In the genomic region with DNA sequence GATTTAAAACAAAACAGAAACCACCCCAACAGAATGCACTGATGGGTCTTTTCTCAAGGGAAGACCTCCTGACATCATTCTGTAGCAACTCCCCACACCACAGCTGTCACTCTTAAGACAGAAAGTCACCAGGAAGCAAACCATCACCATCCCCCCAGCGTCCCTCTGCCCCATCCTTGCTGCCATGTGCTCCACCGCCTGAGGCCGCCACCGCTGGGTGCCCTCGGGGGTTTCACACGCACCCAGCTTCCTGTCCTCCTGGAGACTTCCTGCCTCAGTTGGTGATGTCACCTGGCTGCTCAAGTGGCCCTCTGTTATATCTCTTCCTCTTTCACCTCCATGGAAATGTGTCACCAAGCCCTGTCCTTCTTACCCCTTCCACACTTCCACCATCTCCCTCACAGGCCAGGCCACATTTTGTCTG, we compare ENCODE assay signal across 8 cellular contexts.
DNase-seq lines count a peak whose midpoint lies in the region; ATAC-seq and TF ChIP-seq lines count a peak whose summit lies in the region.

No MANE protein-coding gene starts in this region.

- H3K36me3 ChIP-seq in OCI-LY3 (replicated peaks; ENCODE audit: low read depth, low read length) (peaks cover 54% of the 10 kb centered on the region), brain microvascular endothelial cell (replicated peaks) (no peaks in the 10 kb centered on the region)

- peaks cover 49% of the 10 kb centered on the region for H3K79me2 ChIP-seq in OCI-LY3 (ENCODE audit: low read length)

- H3K27ac ChIP-seq in OCI-LY3 (ENCODE audit: low read length) (peak overlapping the region; percentile 87), brain microvascular endothelial cell (no peak overlapping the region)

- H3K27me3 ChIP-seq in OCI-LY3 (ENCODE audit: low read depth, low read length) (no peaks in the 10 kb centered on the region), brain microvascular endothelial cell (replicated peaks) (no peaks in the 10 kb centered on the region)

- DNase-seq in activated gamma-delta T cell treated with Interleukin-2 at 50 U/mL for 16 hours, result peak; percentile 85
- DNase-seq in stimulated activated CD4-positive, alpha-beta T cell treated with anti-CD3 and anti-CD28 coated beads, TNF-alpha, amount 100 ng/mL, for 48 hours (ENCODE audit: low read depth in 3 of 3), result peak; percentile 54 to 83 (median 74)
- no peak for DNase-seq in NCI-H2107 treated with DMSO at 0.1 percent for 48 hours (lab: John Stamatoyannopoulos, UW; ENCODE audit: unreplicated experiment)
- DNase-seq in DMS79 treated with DMSO at 0.1 percent for 48 hours (lab: John Stamatoyannopoulos, UW), result no peak
- no peak for DNase-seq in brain microvascular endothelial cell

- H3K4me3 ChIP-seq in OCI-LY3 (ENCODE audit: low read length) (peak overlapping the region; percentile 45), brain microvascular endothelial cell (ENCODE audit: low read depth, low read length) (no peak overlapping the region)

- H3K4me1 ChIP-seq in OCI-LY3 (ENCODE audit: low read length), result peaks cover 55% of the 10 kb centered on the region

- TF ChIP-seq CTCF in OCI-LY3 (IDR thresholded peaks at IDR 0.05; ENCODE audit: low read depth, low read length), result peak; percentile 38
- TF ChIP-seq CTCF in brain microvascular endothelial cell (IDR thresholded peaks at IDR 0.05; ENCODE audit: low read depth, low read length, missing control alignments), result no peak

- no peak overlapping the region for H2AFZ ChIP-seq in OCI-LY3 (ENCODE audit: low read depth, low read length)

- peak; percentile 67 for ATAC-seq in HG02840 (IDR thresholded peaks at IDR 0.05; ENCODE audit: low FRiP score, unreplicated experiment)

- H3K4me2 ChIP-seq in OCI-LY3 (ENCODE audit: low read length), result peak overlapping the region; percentile 83

- no peaks in the 10 kb centered on the region for H3K9me3 ChIP-seq in OCI-LY3 (ENCODE audit: insufficient read depth, low read length)

- peaks cover 7% of the 10 kb centered on the region; the same call in 1 of the 2 replicates for H4K20me1 ChIP-seq in OCI-LY3 (ENCODE audit: insufficient read depth, low read length)

- in situ Hi-C loops in brain microvascular endothelial cell (cut with HindIII; ENCODE audit: low pct_ligation_motif_present, low sequenced_read_pairs), result no loop called here

- TF ChIP-seq POLR2A in GM15510 (IDR thresholded peaks at IDR 0.05; ENCODE audit: borderline replicate concordance, extremely low read depth, insufficient read length), result peak; percentile 33

- peak overlapping the region; percentile 61; the same call in 1 of the 2 replicates for H3K9ac ChIP-seq in OCI-LY3 (ENCODE audit: low read length)

Comparison
In these comparisons a context has a peak if more than half of its experiments do, and no peak if none do; other contexts are left out.
1. DNase-seq: peak in activated gamma-delta T cell treated with Interleukin-2 at 50 U/mL for 16 hours (single experiment) and stimulated activated CD4-positive, alpha-beta T cell treated with anti-CD3 and anti-CD28 coated beads, TNF-alpha, amount 100 ng/mL, for 48 hours (3 of 3); none in NCI-H2107 treated with DMSO at 0.1 percent for 48 hours (single experiment), DMS79 treated with DMSO at 0.1 percent for 48 hours (single experiment) and brain microvascular endothelial cell (single experiment).